ENCODE assay signal across 1 cellular context in the genomic region with DNA sequence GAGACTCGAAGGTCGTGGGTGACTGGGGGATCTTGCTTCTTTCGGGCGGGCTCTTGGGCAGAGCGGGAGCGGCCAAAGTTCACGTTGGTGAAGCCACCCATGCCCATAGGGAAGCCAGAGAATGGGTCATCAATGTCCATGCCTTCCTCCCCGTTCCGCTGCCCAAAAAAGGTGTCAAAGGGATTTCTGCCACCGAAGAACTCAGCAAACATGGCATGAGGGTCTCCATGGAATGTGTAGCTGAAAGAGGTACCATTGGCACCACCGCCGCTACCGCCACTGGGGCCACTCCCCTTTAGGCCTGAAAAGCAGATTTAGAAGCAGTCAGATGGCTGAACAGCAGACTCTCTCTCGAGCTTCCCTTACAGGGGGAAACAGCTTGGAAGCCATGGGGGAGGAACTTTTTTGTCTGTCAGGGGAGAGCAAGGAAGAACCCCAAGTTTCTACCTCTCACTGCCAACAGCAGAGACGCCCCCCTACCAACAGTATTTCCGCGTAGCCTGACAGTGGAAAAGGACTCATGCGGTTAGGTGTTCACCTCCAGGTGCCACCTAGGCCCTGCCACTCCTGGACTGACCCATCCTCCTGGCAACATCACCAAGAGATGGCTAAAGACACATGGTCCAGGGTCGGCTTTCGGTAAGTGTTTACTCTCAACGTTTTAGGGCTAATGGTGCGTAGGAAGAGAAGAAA.
TF ChIP-seq lines count a peak whose summit lies in the region.

No MANE protein-coding gene starts in this region.

TF ChIP-seq in endothelial cell of umbilical vein, 7 proteins besides CTCF, POLR2A, EP300 and RAD21:
- TF ChIP-seq POLR2AphosphoS5 (IDR thresholded peaks at IDR 0.05; ENCODE audit: insufficient read depth, low read depth, low read length) (no peak), GATA2 (IDR thresholded peaks at IDR 0.05; ENCODE audit: insufficient read depth, insufficient read length, low read depth, low read length) (no peak), JUN (IDR thresholded peaks at IDR 0.05; ENCODE audit: borderline replicate concordance, insufficient read depth, insufficient read length, low read depth) (no peak), MAX (IDR thresholded peaks at IDR 0.05; ENCODE audit: insufficient read depth, insufficient read length) (no peak), EZH2 (IDR thresholded peaks at IDR 0.05; ENCODE audit: borderline replicate concordance, low read depth, low read length, severe bottlenecking) (no peak), MYC (IDR thresholded peaks at IDR 0.05; ENCODE audit: low read depth, low read length) (no peak), FOS (IDR thresholded peaks at IDR 0.05; ENCODE audit: borderline replicate concordance, insufficient read depth, low read length) (no peak)
